Comparison of ENCODE assay signal across 20 cellular contexts in genomic region chr13:35594096-35594495, GRCh38.
DNase-seq lines count a peak whose midpoint lies in the region; TF ChIP-seq lines count a peak whose summit lies in the region.
"Had no signal": no experiment of that assay in that cellular context is flagged by ENCODE, and none has a peak within 500 bp of the region (broad histone marks: within the 10 kb centered on the region; RNA-seq: fewer than 3 reads in every experiment).

No MANE protein-coding gene starts in this region.

- H3K27me3 Mint-ChIP-seq in osteocyte (ENCODE audit: unreplicated experiment) = no peaks in the 10 kb centered on the region
- H3K27me3 Mint-ChIP-seq: CD4-positive, alpha-beta memory T cell; CD4-positive, CD25-positive, alpha-beta regulatory T cell; CD8-positive, alpha-beta memory T cell had no signal

- H3K27ac Mint-ChIP-seq in osteocyte (ENCODE audit: unreplicated experiment) = peak overlapping the region; percentile 45
- H3K27ac Mint-ChIP-seq: CD14-positive monocyte; CD4-positive, alpha-beta memory T cell; CD4-positive, CD25-positive, alpha-beta regulatory T cell; CD8-positive, alpha-beta memory T cell had no signal

- H3K4me1 Mint-ChIP-seq in osteocyte (ENCODE audit: unreplicated experiment) = peaks cover 29% of the 10 kb centered on the region
- H3K4me1 Mint-ChIP-seq: CD14-positive monocyte; CD4-positive, alpha-beta memory T cell; CD4-positive, CD25-positive, alpha-beta regulatory T cell; CD8-positive, alpha-beta memory T cell had no signal

- H3K36me3 Mint-ChIP-seq in osteocyte (ENCODE audit: unreplicated experiment) = no peaks in the 10 kb centered on the region
- H3K36me3 Mint-ChIP-seq: CD14-positive monocyte; CD4-positive, alpha-beta memory T cell; CD4-positive, CD25-positive, alpha-beta regulatory T cell had no signal

- DNase-seq in EL = peak; percentile 7
- DNase-seq in dedifferentiated amniotic fluid mesenchymal stem cell (ENCODE audit: extremely low spot score) = peak; percentile 25
- DNase-seq in osteocyte (ENCODE audit: extremely low spot score, unreplicated experiment) = no peak
- no peak for DNase-seq in stimulated activated CD4-positive, alpha-beta T cell treated with anti-CD3 and anti-CD28 coated beads, Interleukin-4, amount 100 ng/mL, for 4 hours
- no peak for DNase-seq in NCI-H1092 (lab: John Stamatoyannopoulos, UW)
- DNase-seq in HuH-7.5 (ENCODE audit: low spot score) = no peak
- DNase-seq: 8988T; ACHN; C1 segment of cervical spinal cord; CD4-positive, alpha-beta memory T cell; CD4-positive, CD25-positive, alpha-beta regulatory T cell; CD8-positive, alpha-beta memory T cell; COR-L47; DMS 273 treated with DMSO at 0.1 percent for 48 hours; DMS153; DMS53; DMS79; DND-41; GDM1 had no signal

- TF ChIP-seq CTCF in osteocyte (IDR thresholded peaks at IDR 0.05) = no peak

- no peak overlapping the region for H3K4me3 Mint-ChIP-seq in osteocyte (ENCODE audit: unreplicated experiment)
- H3K4me3 Mint-ChIP-seq: CD14-positive monocyte; CD4-positive, alpha-beta memory T cell; CD4-positive, CD25-positive, alpha-beta regulatory T cell; CD8-positive, alpha-beta memory T cell had no signal

- H3K9me3 Mint-ChIP-seq in osteocyte (ENCODE audit: unreplicated experiment) = no peaks in the 10 kb centered on the region

Comparison
In these comparisons a context has a peak if more than half of its experiments do, and no peak if none do; other contexts are left out.
1. DNase-seq: peak in EL (single experiment) and dedifferentiated amniotic fluid mesenchymal stem cell (single experiment); none in osteocyte (single experiment), stimulated activated CD4-positive, alpha-beta T cell treated with anti-CD3 and anti-CD28 coated beads, Interleukin-4, amount 100 ng/mL, for 4 hours (0 of 2), NCI-H1092 (single experiment) and HuH-7.5 (single experiment).